ENCODE assay signal across 8 cellular contexts in genomic region chr10:72276421-72277339, GRCh38. TPM values are rescaled to one million over a fixed set of nuclear protein-coding genes. Genes with fewer than 3 reads are reported as not detected.
DNase-seq lines count a peak whose midpoint lies in the region; ATAC-seq, FAIRE-seq and TF ChIP-seq lines count a peak whose summit lies in the region.

No MANE protein-coding gene starts in this region.

- H3K36me3 ChIP-seq in K562 (ENCODE audit: control insufficient read depth, insufficient read depth, low read length), result peaks cover 25% of the 10 kb centered on the region
- peaks cover 0 to 12% of the 10 kb centered on the region in 2 donors for H3K36me3 ChIP-seq in lung (ENCODE audit: control insufficient read depth in 2 of 2, insufficient read depth in 2 of 2, low read length in 2 of 2)
- H3K36me3 ChIP-seq in upper lobe of right lung, result peaks cover 20% of the 10 kb centered on the region

- peak overlapping the region; percentile 86 to 91; a peak in 3 of 4 replicates for H3K9ac ChIP-seq in K562 (ENCODE audit: insufficient read depth in 1 of 2, low read depth in 2 of 2, low read length in 2 of 2)

- peak overlapping the region; percentile 95 for H3K4me2 ChIP-seq in K562 (ENCODE audit: insufficient read depth, low read length)

- peak; percentile 49 for DNase-seq in DMS153 treated with DMSO at 0.1 percent for 48 hours (lab: John Stamatoyannopoulos, UW; ENCODE audit: unreplicated experiment)
- DNase-seq in M059J (ENCODE audit: low read depth), result peak; percentile 46
- DNase-seq in K562 (ENCODE audit: extremely low read depth in 1 of 4, low spot score in 3 of 4), result peak in 2 of 4 experiments; percentile 43 to 75
- DNase-seq in lung (ENCODE audit: low spot score), result no peak
- DNase-seq in upper lobe of right lung, result no peak
- DNase-seq in DMS79 treated with DMSO at 0.1 percent for 48 hours (lab: John Stamatoyannopoulos, UW), result no peak
- DNase-seq in activated gamma-delta T cell treated with Interleukin-2 at 50 U/mL for 16 hours, result no peak

- H3K4me1 ChIP-seq in K562 (replicated peaks in 1 of 2; ENCODE audit: control insufficient read depth in 2 of 2, insufficient read depth in 2 of 2, low read length in 2 of 2), result peaks cover 24 to 44% of the 10 kb centered on the region in 2 experiments
- peaks cover 5 to 6% of the 10 kb centered on the region in 2 donors for H3K4me1 ChIP-seq in lung (ENCODE audit: control insufficient read depth in 2 of 2, insufficient read depth in 2 of 2, low read length in 2 of 2)
- peaks cover 28% of the 10 kb centered on the region for H3K4me1 ChIP-seq in upper lobe of right lung

- peak; percentile 33 to 51; a peak in 3 of 4 replicates for TF ChIP-seq RAD21 in K562 (CRISPR knock-in tag; conservative IDR thresholded peaks at IDR 0.05 in 1 of 2, IDR thresholded peaks at IDR 0.05 in 1 of 2)

- FAIRE-seq in K562 (lab: Jason Lieb, UNC), result peak; percentile 32

- TF ChIP-seq CTCF in K562 (IDR thresholded peaks at IDR 0.05 in 2 of 3, conservative IDR thresholded peaks at IDR 0.05 in 1 of 3; ENCODE audit: insufficient read depth in 2 of 3, low read depth in 1 of 3, low read length in 3 of 3), result no peak
- no peak for TF ChIP-seq CTCF in lung (IDR thresholded peaks at IDR 0.05; ENCODE audit: control extremely low read depth, extremely low read depth)
- no peak for TF ChIP-seq CTCF in upper lobe of right lung (IDR thresholded peaks at IDR 0.05)

- H3K27me3 ChIP-seq in K562 (ENCODE audit: control insufficient read depth in 2 of 2, insufficient read depth in 2 of 2, low read length in 2 of 2) (no peaks in the 10 kb centered on the region), lung (ENCODE audit: control insufficient read depth, insufficient read depth) (no peaks in the 10 kb centered on the region), upper lobe of right lung (no peaks in the 10 kb centered on the region)

- H2AFZ ChIP-seq in K562 (ENCODE audit: low read depth, low read length), result no peak overlapping the region

- POLR2A ChIA-PET in K562 (lab: Yijun Ruan, JAX), result interaction anchor here (0.6 to 10.1 kb wide), 28 partner anchors 8 to 659 kb away, joined by 3 to 277 read pairs (median 11); partner anchors contain the start of genes ANAPC16 and ASCC1

- peak; percentile 59; the same call in 1 of the 2 replicates for TF ChIP-seq EP300 in K562 (IDR thresholded peaks at IDR 0.05; ENCODE audit: low read length)

- H3K9me1 ChIP-seq in K562 (ENCODE audit: control insufficient read depth, insufficient read depth, low read length), result no peaks in the 10 kb centered on the region

- in situ Hi-C loops in K562 (cut with MboI), result loop anchor here (5.0 to 10.0 kb wide), 2 partner anchors 46 to 608 kb away; no protein-coding TSS in a partner anchor

- H3K27ac ChIP-seq in K562 (ENCODE audit: extremely low read depth, low read depth, low read length) (peak overlapping the region; percentile 87; the same call in 2 of the 3 replicates), lung (ENCODE audit: low read depth in 1 of 2, low read length in 1 of 2) (peak overlapping the region; percentile 36 to 60), upper lobe of right lung (peak overlapping the region; percentile 94)

- intact Hi-C loops in K562 (cut with micrococcal nuclease), result loop anchor here (1.0 to 2.0 kb wide), 3 partner anchors 20 to 52 kb away; no protein-coding TSS in a partner anchor
- intact Hi-C loops in upper lobe of right lung (cut with DNase I), result no loop called here

- H3K4me3 ChIP-seq in K562 (peak overlapping the region; percentile 86), lung (no peak overlapping the region), upper lobe of right lung (peak overlapping the region; percentile 95)

- CTCF ChIA-PET in K562 (lab: Yijun Ruan, JAX; ENCODE audit: low intra/inter-chr PET ratio), result interaction anchor here (1.1 kb wide), 1 partner anchor 60 kb away, joined by 3 read pairs; no protein-coding TSS in a partner anchor

- ATAC-seq in K562 (peak; percentile 11), lung (ENCODE audit: insufficient read depth, low FRiP score) (no peak), upper lobe of right lung (no peak), GM19397 (IDR thresholded peaks at IDR 0.05; ENCODE audit: unreplicated experiment) (no peak)

- peak; percentile 79 for TF ChIP-seq POLR2A in K562 (conservative IDR thresholded peaks at IDR 0.05)

- no peaks in the 10 kb centered on the region for H3K9me3 ChIP-seq in K562 (replicated peaks; ENCODE audit: control insufficient read depth, insufficient read depth, low read depth, low read length)
- no peaks in the 10 kb centered on the region for H3K9me3 ChIP-seq in lung (ENCODE audit: control insufficient read depth in 2 of 2, insufficient read depth in 1 of 2, low read length in 1 of 2)
- no peaks in the 10 kb centered on the region for H3K9me3 ChIP-seq in upper lobe of right lung

- WGBS in K562 (ENCODE audit: insufficient coverage, low coverage, missing lambda C conversion rate), result 25% methylated on average over 6 of the region's 6 CpGs
- WGBS in lung, 2 donors, result 60 to 80% methylated on average over 6 of the region's 6 CpGs

- peaks cover 39% of the 10 kb centered on the region for H3K79me2 ChIP-seq in K562 (ENCODE audit: control insufficient read depth, insufficient read depth, low read length)

- peaks cover 28% of the 10 kb centered on the region for H4K20me1 ChIP-seq in K562 (replicated peaks; ENCODE audit: control insufficient read depth, insufficient read depth, low read length)

- no TSS peak for BruUV-seq in K562 (replicated peaks; lab: Mats Ljungman, UMichigan)

TF ChIP-seq in K562, 482 proteins besides CTCF, POLR2A, EP300 and RAD21 (continues in another document):
- TF ChIP-seq FOXO4 (CRISPR knock-in tag; IDR thresholded peaks at IDR 0.05) (peak; percentile 93; the same call in 1 of the 2 replicates), HEY1 (CRISPR knock-in tag; IDR thresholded peaks at IDR 0.05; ENCODE audit: borderline replicate concordance) (peak; percentile 43), NR2F6 (CRISPR knock-in tag; IDR thresholded peaks at IDR 0.05) (peak; percentile 96), ETV6 (IDR thresholded peaks at IDR 0.05; ENCODE audit: borderline replicate concordance in 1 of 2, low read depth in 2 of 2, low read length in 1 of 2) (0 out of 4 replicates have a peak, but pooled peaks of 1 of the 2 experiments have one; percentile 29), ETV6 (CRISPR knock-in tag; IDR thresholded peaks at IDR 0.05; ENCODE audit: borderline replicate concordance) (no peak), FOXP1 (CRISPR knock-in tag; IDR thresholded peaks at IDR 0.05) (0 out of 2 replicates have a peak, but pooled peaks have one; percentile 30), ZBTB7A (IDR thresholded peaks at IDR 0.05; ENCODE audit: borderline replicate concordance, control insufficient read depth, low read depth, low read length) (no peak), ZNF431 (CRISPR knock-in tag; IDR thresholded peaks at IDR 0.05) (no peak), BRD9 (IDR thresholded peaks at IDR 0.05; ENCODE audit: low read depth, partially characterized antibody) (no peak), E2F1 (CRISPR knock-in tag; IDR thresholded peaks at IDR 0.05) (0 out of 2 replicates have a peak, but pooled peaks have one; percentile 21), ZNF174 (CRISPR knock-in tag; IDR thresholded peaks at IDR 0.05) (no peak)

RNA-seq across cellular contexts. Expression of gene DDIT4, which starts 3.0 kb away (rescaled TPM):
- total RNA-seq in M059J (2014; rRNA removed; shearing (Covaris generic)), result 42.5 and 56.8 TPM in 2 replicates
- 185 and 371 TPM in 2 replicates for total RNA-seq in K562 (2011; cell fraction: chromatin; rRNA removed; ENCODE audit: low replicate concordance)
- total RNA-seq in K562 (2011; cell fraction: nucleolus; rRNA removed), result 455 and 610 TPM in 2 replicates
- 314 and 392 TPM in 2 replicates for total RNA-seq in K562 (2011; cell fraction: nucleoplasm; rRNA removed)
- total RNA-seq in K562 (2014; rRNA removed) (593 and 675 TPM in 2 replicates), K562 (2014; rRNA removed; fragmentation: Illumina TruSeq; extraction: Trizol) (159 and 200 TPM in 2 replicates), K562 (2015; rRNA removed; fragmentation: Illumina TruSeq; extraction: Trizol) (13.2 and 14.7 TPM in 2 replicates), K562 (2021) (453 and 674 TPM in 2 replicates), lung (100 to 1,000 TPM; 155 to 190 TPM), upper lobe of right lung (200 TPM)
- polyA plus RNA-seq in K562 (2011; rRNA removed) (228 and 529 TPM in 2 replicates), K562 (2014; fragmentation: Illumina TruSeq; extraction: Trizol) (107 and 370 TPM in 2 replicates), K562 (2014; fragmentation: Nextera tagmentation; extraction: Ambion mirVana) (10 to 100 TPM in 1 of 2 experiments, 1 to 10 TPM in 1; 8.2 to 12.3 TPM), K562 (2014; rRNA removed) (362 and 564 TPM in 2 replicates), lung (100 to 1,000 TPM in 1 of 2 donors, 10 to 100 TPM in 1; 55.3 to 188 TPM)
- 345 and 451 TPM in 2 replicates for polyA plus RNA-seq in K562 (2011; cell fraction: cytosol; rRNA removed)
- polyA plus RNA-seq in K562 (2011; cell fraction: nucleus; rRNA removed), result 384 and 450 TPM in 2 replicates
- 184 and 695 TPM in 2 replicates for polyA plus RNA-seq in K562 (2012)
- 156 and 267 TPM in 2 replicates for polyA minus RNA-seq in K562 (2011; rRNA and poly(A)+ RNA removed)
- polyA minus RNA-seq in K562 (2011; cell fraction: cytosol; rRNA and poly(A)+ RNA removed), result 180 and 395 TPM in 2 replicates
- 272 and 555 TPM in 2 replicates for polyA minus RNA-seq in K562 (2011; cell fraction: nucleus; rRNA and poly(A)+ RNA removed)

Comparison
In these comparisons a context has a peak if more than half of its experiments do, and no peak if none do; other contexts are left out.
1. DNase-seq: peak in DMS153 treated with DMSO at 0.1 percent for 48 hours (single experiment) and M059J (single experiment); none in lung (single experiment), upper lobe of right lung (single experiment), DMS79 treated with DMSO at 0.1 percent for 48 hours (single experiment) and activated gamma-delta T cell treated with Interleukin-2 at 50 U/mL for 16 hours (single experiment).
2. Peak in every context shown above with its lines, with median percentiles within 50 percentile points of each other: H3K27ac ChIP-seq.